Comparison of ENCODE assay signal across 12 cellular contexts in the genomic region with DNA sequence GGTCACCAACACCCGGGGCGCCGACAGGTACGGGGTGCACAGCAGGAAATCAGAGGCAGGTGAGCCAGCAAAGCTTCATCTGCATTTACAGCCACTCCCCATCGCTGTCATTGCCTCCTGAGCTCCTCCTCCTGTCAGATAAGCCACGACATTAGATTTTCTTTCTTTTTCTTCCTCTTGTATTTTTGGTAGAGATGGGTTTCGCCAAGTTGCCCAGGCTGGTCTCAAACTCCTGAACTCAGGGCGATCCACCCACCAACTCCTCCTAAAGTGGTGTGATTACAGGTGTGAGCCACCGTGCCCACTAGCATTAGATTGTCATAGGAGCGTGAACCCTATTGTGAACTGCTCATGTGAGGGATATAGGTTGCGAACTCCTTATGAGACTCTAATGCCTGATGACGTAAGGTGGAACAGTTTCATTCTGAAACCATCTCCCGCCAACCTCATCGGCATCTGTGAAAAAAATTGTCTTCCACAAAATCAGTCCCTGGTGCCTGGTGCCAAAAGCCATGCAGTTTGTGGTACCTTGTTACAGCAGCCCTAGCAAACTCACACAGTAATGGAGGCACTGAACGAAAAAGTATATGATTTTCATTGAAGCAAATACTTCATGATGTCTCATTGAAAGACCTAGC. TPM values are rescaled to one million over a fixed set of nuclear protein-coding genes. Genes with fewer than 3 reads are reported as not detected.
DNase-seq lines count a peak whose midpoint lies in the region; ATAC-seq and TF ChIP-seq lines count a peak whose summit lies in the region.
"Had no signal": no experiment of that assay in that cellular context is flagged by ENCODE, and none has a peak within 500 bp of the region (broad histone marks: within the 10 kb centered on the region; RNA-seq: fewer than 3 reads in every experiment).

No MANE protein-coding gene starts in this region.

- peaks cover 37% of the 10 kb centered on the region for H3K27me3 Mint-ChIP-seq in activated T-cell treated with anti-CD3 and anti-CD28 coated beads, Interleukin-2, amount 50 U/mL, for 24 hours
- peaks cover 13 to 22% (median 14%) of the 10 kb centered on the region in 3 donors for H3K27me3 Mint-ChIP-seq in immature natural killer cell (ENCODE audit: low read depth in 3 of 3)

- H3K9me3 Mint-ChIP-seq in activated T-cell treated with anti-CD3 and anti-CD28 coated beads, Interleukin-2, amount 50 U/mL, for 24 hours, result no peaks in the 10 kb centered on the region
- no peaks in the 10 kb centered on the region for H3K9me3 Mint-ChIP-seq in immature natural killer cell
- H3K9me3 Mint-ChIP-seq: CD4-positive, alpha-beta memory T cell; dendritic cell treated with granulocyte-macrophage colony-stimulating factor and Interleukin-4, amounts not matched to agents 40 ng/mL and 50 ng/mL, for 4 days had no signal

- no peaks in the 10 kb centered on the region for H3K36me3 Mint-ChIP-seq in activated T-cell treated with anti-CD3 and anti-CD28 coated beads, Interleukin-2, amount 50 U/mL, for 24 hours (ENCODE audit: low read depth)
- no peaks in the 10 kb centered on the region for H3K36me3 Mint-ChIP-seq in immature natural killer cell
- H3K36me3 Mint-ChIP-seq: CD4-positive, alpha-beta memory T cell had no signal

- H3K27ac ChIP-seq in C4-2B, result peak overlapping the region; percentile 71; the same call in 1 of the 2 replicates

- peaks cover 37% of the 10 kb centered on the region for H3K4me1 Mint-ChIP-seq in activated T-cell treated with anti-CD3 and anti-CD28 coated beads, Interleukin-2, amount 50 U/mL, for 24 hours (ENCODE audit: low read depth)
- peaks cover 54 to 69% of the 10 kb centered on the region in 2 donors for H3K4me1 Mint-ChIP-seq in immature natural killer cell

- DNase-seq in LoVo (ENCODE audit: low spot score), result peak; percentile 37
- peak; percentile 31 for DNase-seq in activated T-cell treated with anti-CD3 and anti-CD28 coated beads, Interleukin-2, amount 50 U/mL, for 24 hours
- peak; percentile 10 to 45 (median 41) for DNase-seq in immature natural killer cell
- DNase-seq in NCI-H510A (lab: John Stamatoyannopoulos, UW), result no peak
- no peak for DNase-seq in HK-2 (ENCODE audit: unreplicated experiment)
- DNase-seq: NK-92 treated with Interleukin-12 subunit alpha and Interleukin-12 subunit beta, amount 100 ng/mL, for 24 hours; stimulated activated CD4-positive, alpha-beta T cell treated with anti-CD3 and anti-CD28 coated beads, Interleukin-4, amount 100 ng/mL, for 1 hour had no signal

- H3K27ac Mint-ChIP-seq in activated T-cell treated with anti-CD3 and anti-CD28 coated beads, Interleukin-2, amount 50 U/mL, for 24 hours, result no peak overlapping the region
- H3K27ac Mint-ChIP-seq in immature natural killer cell, result peak overlapping the region; percentile 71 to 84 (median 78)
- H3K27ac Mint-ChIP-seq: dendritic cell treated with granulocyte-macrophage colony-stimulating factor and Interleukin-4, amounts not matched to agents 40 ng/mL and 50 ng/mL, for 4 days had no signal

- TF ChIP-seq CTCF in C4-2B (conservative IDR thresholded peaks at IDR 0.05), result no peak

- peak overlapping the region; percentile 37 for H3K4me3 Mint-ChIP-seq in activated T-cell treated with anti-CD3 and anti-CD28 coated beads, Interleukin-2, amount 50 U/mL, for 24 hours
- H3K4me3 Mint-ChIP-seq in immature natural killer cell, result peak overlapping the region; percentile 83 to 92 (median 86)
- H3K4me3 Mint-ChIP-seq: dendritic cell treated with granulocyte-macrophage colony-stimulating factor and Interleukin-4, amounts not matched to agents 40 ng/mL and 50 ng/mL, for 4 days had no signal

- ATAC-seq in HG03565 (IDR thresholded peaks at IDR 0.05; ENCODE audit: unreplicated experiment) (no peak), GM18867 (IDR thresholded peaks at IDR 0.05; ENCODE audit: unreplicated experiment) (no peak)

RNA-seq across cellular contexts. Expression of a gene that starts 1.5 kb away (rescaled TPM):
- polyA plus RNA-seq in immature natural killer cell, result 1 to 10 TPM; 1.4 to 2.8 (median 1.8) TPM
- polyA plus RNA-seq: CD4-positive, alpha-beta memory T cell had no signal

RNA-seq across cellular contexts. Expression of a gene that starts 50.8 kb away (rescaled TPM):
- polyA plus RNA-seq in immature natural killer cell, result 1 to 10 TPM; 1.5 to 8.2 (median 4.7) TPM

RNA-seq across cellular contexts. Expression of a gene that starts 58.9 kb away (rescaled TPM):
- 10 to 100 TPM; 54.7 to 72.5 (median 58.7) TPM for polyA plus RNA-seq in immature natural killer cell

Comparison
In these comparisons a context has a peak if more than half of its experiments do, and no peak if none do; other contexts are left out.
1. DNase-seq: peak in LoVo (single experiment), activated T-cell treated with anti-CD3 and anti-CD28 coated beads, Interleukin-2, amount 50 U/mL, for 24 hours (single experiment) and immature natural killer cell (3 of 3); none in NCI-H510A (single experiment) and HK-2 (single experiment).